12 cellular contexts compared by ENCODE assay signal in genomic region chr12:6954316-6954710, GRCh38. TPM values are rescaled to one million over a fixed set of nuclear protein-coding genes. Genes with fewer than 3 reads are reported as not detected.
A peak's percentile ranks its signal among the peaks of the same experiment; 100 is the strongest.
DNase-seq lines count a peak whose midpoint lies in the region; FAIRE-seq and TF ChIP-seq lines count a peak whose summit lies in the region.
"Had no signal": no experiment of that assay in that cellular context is flagged by ENCODE, and none has a peak within 500 bp of the region (broad histone marks: within the 10 kb centered on the region; RNA-seq: fewer than 3 reads in every experiment).

No MANE protein-coding gene starts in this region.

- H3K18ac ChIP-seq in H1 (ENCODE audit: extremely low read depth, low read length): no peak overlapping the region

- H3K79me1 ChIP-seq in H1 (ENCODE audit: low read depth, low read length): peaks cover 5% of the 10 kb centered on the region; the same call in 1 of the 2 replicates

- no peak for TF ChIP-seq POLR2A in H1 (IDR thresholded peaks at IDR 0.05; ENCODE audit: control extremely low read depth in 1 of 2, low read depth in 2 of 2, low read length in 2 of 2)

- H4K20me1 ChIP-seq in OCI-LY3 (ENCODE audit: insufficient read depth, low read length) (peaks cover 4% of the 10 kb centered on the region; the same call in 1 of the 2 replicates), H1 (replicated peaks in 1 of 2; ENCODE audit: control insufficient read depth in 1 of 2, insufficient read depth in 2 of 2, low read length in 2 of 2) (no peaks in the 10 kb centered on the region)

- H2BK12ac ChIP-seq in H1 (ENCODE audit: low read depth, low read length): no peak overlapping the region

- TF ChIP-seq EP300 in H1 (IDR thresholded peaks at IDR 0.05; ENCODE audit: borderline replicate concordance in 1 of 2, low read depth in 2 of 2, low read length in 2 of 2): no peak

- H4K5ac ChIP-seq in H1 (ENCODE audit: insufficient read length, low read depth, low read length): no peak overlapping the region

- no peak overlapping the region for H3K56ac ChIP-seq in H1 (replicated peaks; ENCODE audit: insufficient read length, low read depth, low read length)

- H2AK5ac ChIP-seq in H1 (ENCODE audit: low read depth, low read length): 0 out of 2 replicates have a peak overlapping the region, but pooled peaks have one; percentile 39

- H3K4me2 ChIP-seq in OCI-LY3 (ENCODE audit: low read length) (peak overlapping the region; percentile 94), H1 (ENCODE audit: insufficient read depth in 1 of 2, low read depth in 2 of 2, low read length in 2 of 2) (no peak overlapping the region)

- H3K79me2 ChIP-seq in OCI-LY3 (ENCODE audit: low read length) (peaks cover 14% of the 10 kb centered on the region), H1 (ENCODE audit: control insufficient read depth in 1 of 2, insufficient read depth in 2 of 2, low read length in 2 of 2) (no peaks in the 10 kb centered on the region)

- WGBS in H1 (ENCODE audit: extremely low coverage in 1 of 2, insufficient coverage in 1 of 2, insufficient read length in 1 of 2, insufficient replicate concordance in 2 of 2, low coverage in 1 of 2, low lambda C conversion rate in 2 of 2, missing lambda C conversion rate in 1 of 2), 2 experiments: 95% methylated on average over 8 of the region's 8 CpGs; no CpG with 5 or more reads in 1 of the 2 experiments

- CTCF ChIA-PET in H1 (lab: Charles Lee; ENCODE audit: partially characterized antibody): interaction anchor here (0.7 to 1.5 kb wide), 4 partner anchors 10 to 102 kb away, joined by 3 to 8 read pairs (median 4); partner anchors contain the start of gene C12orf57

- H4K8ac ChIP-seq in H1 (ENCODE audit: extremely low read depth, insufficient read depth, low read length): peak overlapping the region; percentile 28; the same call in 1 of the 2 replicates

- no peak for FAIRE-seq in H1 (lab: Jason Lieb, UNC)

- TF ChIP-seq CTCF in OCI-LY3 (IDR thresholded peaks at IDR 0.05; ENCODE audit: low read depth, low read length): no peak
- TF ChIP-seq CTCF in H1 (IDR thresholded peaks at IDR 0.05; ENCODE audit: control extremely low read depth in 1 of 3, insufficient read depth in 1 of 3, low read depth in 1 of 3, low read length in 3 of 3): no peak

- H3K4me3 ChIP-seq in GM08714 (ENCODE audit: low read length) (peak overlapping the region; percentile 48; the same call in 1 of the 2 replicates), OCI-LY3 (ENCODE audit: low read length) (peak overlapping the region; percentile 84), H1 (ENCODE audit: extremely low read depth in 1 of 4, insufficient read depth in 2 of 4, low read depth in 3 of 4, low read length in 4 of 4) (no peak overlapping the region), rectal smooth muscle tissue (ENCODE audit: low read length) (peak overlapping the region; percentile 57)
- H3K4me3 ChIP-seq: GM23248 had no signal

- no peak overlapping the region for H4K91ac ChIP-seq in H1 (replicated peaks; ENCODE audit: insufficient read length, low read length)

- DNase-seq in H1 (ENCODE audit: low read depth in 1 of 2, low spot score in 2 of 2) (no peak), HuH-7 (ENCODE audit: low spot score) (no peak), NCI-H2196 treated with DMSO at 0.1 percent for 48 hours (lab: John Stamatoyannopoulos, UW; ENCODE audit: unreplicated experiment) (no peak)
- DNase-seq in stimulated activated CD4-positive, alpha-beta T cell treated with anti-CD3 and anti-CD28 coated beads, Interleukin-2, amount 100 ng/mL, for 48 hours: no peak
- no peak for DNase-seq in effector CD8-positive, alpha-beta T cell (lab: John Stamatoyannopoulos, UW)
- DNase-seq: GM23248, kidney glomerular epithelial cell, NCI-H1436 treated with DMSO at 0.1 percent for 48 hours had no signal

- H3K9me3 ChIP-seq in OCI-LY3 (ENCODE audit: insufficient read depth, low read length) (no peaks in the 10 kb centered on the region), H1 (ENCODE audit: insufficient read depth in 2 of 2, low read depth in 1 of 2, low read length in 1 of 2) (no peaks in the 10 kb centered on the region)

- no peak for TF ChIP-seq RAD21 in H1 (IDR thresholded peaks at IDR 0.05 in 1 of 2, conservative IDR thresholded peaks at IDR 0.05 in 1 of 2; ENCODE audit: low read depth in 2 of 2, low read length in 2 of 2)

- no peaks in the 10 kb centered on the region for H3K23me2 ChIP-seq in H1 (ENCODE audit: low read depth, low read length)

- POLR2A ChIA-PET in H1 (lab: Charles Lee; ENCODE audit: partially characterized antibody): interaction anchor here (30.5 to 44.0 kb wide), 2 partner anchors 9 to 15 kb away, joined by 1596 read pairs; partner anchors contain the start of genes ATN1, C12orf57, EMG1 and PHB2

- no peak overlapping the region for H2BK5ac ChIP-seq in H1 (ENCODE audit: low read depth, low read length)

- H3K27me3 ChIP-seq in OCI-LY3 (ENCODE audit: low read depth, low read length) (no peaks in the 10 kb centered on the region), H1 (replicated peaks in 1 of 4; ENCODE audit: control insufficient read depth in 3 of 4, extremely low read depth in 1 of 4, insufficient read depth in 3 of 4, low read length in 3 of 4) (no peaks in the 10 kb centered on the region), rectal smooth muscle tissue (ENCODE audit: control insufficient read depth, insufficient read depth, low read length) (no peaks in the 10 kb centered on the region)

- no peak overlapping the region for H2BK120ac ChIP-seq in H1 (replicated peaks; ENCODE audit: low read depth, low read length)

- H2BK20ac ChIP-seq in H1 (ENCODE audit: low read length): no peak overlapping the region

- no peak overlapping the region for H3K4ac ChIP-seq in H1 (replicated peaks; ENCODE audit: insufficient read length, low read depth, low read length)

- H3K23ac ChIP-seq in H1 (ENCODE audit: insufficient read length): no peak overlapping the region

- H3K4me1 ChIP-seq in OCI-LY3 (ENCODE audit: low read length): peaks cover 54% of the 10 kb centered on the region
- H3K4me1 ChIP-seq in H1 (replicated peaks in 1 of 4; ENCODE audit: control insufficient read depth in 3 of 4, insufficient read depth in 4 of 4, low read length in 3 of 4): peaks cover 0 to 14% (median 6%) of the 10 kb centered on the region in 4 experiments; a peak in 4 of 7 replicates
- H3K4me1 ChIP-seq in rectal smooth muscle tissue (ENCODE audit: control insufficient read depth, insufficient read depth, low read length): no peaks in the 10 kb centered on the region

- no peak overlapping the region; the same call in 1 of the 2 replicates for H3K9ac ChIP-seq in OCI-LY3 (ENCODE audit: low read length)
- no peak overlapping the region for H3K9ac ChIP-seq in H1 (replicated peaks in 1 of 4; ENCODE audit: extremely low read depth in 1 of 4, low read depth in 3 of 4, low read length in 3 of 4)
- no peak overlapping the region for H3K9ac ChIP-seq in rectal smooth muscle tissue (ENCODE audit: low read length)
- H3K9ac ChIP-seq: GM23248 had no signal

- H2AFZ ChIP-seq in OCI-LY3 (ENCODE audit: low read depth, low read length): no peak overlapping the region
- no peak overlapping the region for H2AFZ ChIP-seq in H1 (ENCODE audit: low read length)
- H2AFZ ChIP-seq: GM23248 had no signal

- H3K36me3 ChIP-seq in OCI-LY3 (replicated peaks; ENCODE audit: low read depth, low read length): peaks cover 19% of the 10 kb centered on the region
- no peaks in the 10 kb centered on the region for H3K36me3 ChIP-seq in H1 (ENCODE audit: control insufficient read depth in 2 of 4, insufficient read depth in 4 of 4, low read length in 3 of 4)
- H3K36me3 ChIP-seq in rectal smooth muscle tissue (ENCODE audit: control insufficient read depth, insufficient read depth, low read length): peaks cover 2% of the 10 kb centered on the region

- no peak overlapping the region for H3K14ac ChIP-seq in H1 (ENCODE audit: insufficient read length)

- H3K27ac ChIP-seq in OCI-LY3 (ENCODE audit: low read length): 0 out of 2 replicates have a peak overlapping the region, but pooled peaks have one; percentile 58
- no peak overlapping the region for H3K27ac ChIP-seq in H1 (ENCODE audit: low read depth, low read length)
- no peak overlapping the region for H3K27ac ChIP-seq in rectal smooth muscle tissue (ENCODE audit: low read depth, low read length)
- H3K27ac ChIP-seq: GM23248 had no signal

- H2BK15ac ChIP-seq in H1 (ENCODE audit: low read length): no peak overlapping the region

RNA-seq across cellular contexts. Expression of gene PTPN6, which starts 3.2 kb away (rescaled TPM):
- 25.7 and 28.4 TPM in 2 replicates for total RNA-seq in H1 (2021; fragmentation: NEBNext Ultra II Directional; extraction: Animal tissue kit (Norgen Biotek cat#: 25700))
- 16.3 and 22.6 TPM in 2 replicates for polyA plus RNA-seq in H1 (2011; rRNA removed)
- 21.3 TPM for polyA plus RNA-seq in H1 (2011; cell fraction: cytosol; rRNA removed)
- 32.9 TPM for polyA plus RNA-seq in H1 (2011; cell fraction: nucleus; rRNA removed)
- 34.9 to 37.3 TPM (median 36.6 TPM) in 4 replicates for polyA plus RNA-seq in H1 (2012, experiment 1 of 2)
- polyA plus RNA-seq in H1 (2012, experiment 2 of 2): 28.9 TPM
- 23.2 TPM for polyA plus RNA-seq in H1 (2013, experiment 1 of 2)
- polyA plus RNA-seq in H1 (2013, experiment 2 of 2): 25.8 TPM
- 12.4 and 24.5 TPM in 2 replicates for polyA minus RNA-seq in H1 (2011; rRNA and poly(A)+ RNA removed)
- polyA minus RNA-seq in H1 (2011; cell fraction: cytosol; rRNA and poly(A)+ RNA removed): 17.8 TPM
- 9.1 TPM for polyA minus RNA-seq in H1 (2011; cell fraction: nucleus; rRNA and poly(A)+ RNA removed)
- total RNA-seq: fibroblast of lung, GM23248 had no signal

RNA-seq across cellular contexts. Expression of gene C12orf57, which starts 10.5 kb away (rescaled TPM):
- total RNA-seq in H1 (2021; fragmentation: NEBNext Ultra II Directional; extraction: Animal tissue kit (Norgen Biotek cat#: 25700)): 174 and 185 TPM in 2 replicates
- polyA plus RNA-seq in H1 (2011; rRNA removed): 993 and 1,124 TPM in 2 replicates
- polyA plus RNA-seq in H1 (2011; cell fraction: cytosol; rRNA removed): 811 TPM
- polyA plus RNA-seq in H1 (2011; cell fraction: nucleus; rRNA removed): 653 TPM
- polyA plus RNA-seq in H1 (2012, experiment 1 of 2): 167 to 390 TPM (median 374 TPM) in 4 replicates
- polyA plus RNA-seq in H1 (2012, experiment 2 of 2): 596 TPM
- 206 TPM for polyA plus RNA-seq in H1 (2013, experiment 1 of 2)
- 192 TPM for polyA plus RNA-seq in H1 (2013, experiment 2 of 2)
- polyA minus RNA-seq in H1 (2011; rRNA and poly(A)+ RNA removed): 66.6 and 106 TPM in 2 replicates
- 76.3 TPM for polyA minus RNA-seq in H1 (2011; cell fraction: cytosol; rRNA and poly(A)+ RNA removed)
- 112 TPM for polyA minus RNA-seq in H1 (2011; cell fraction: nucleus; rRNA and poly(A)+ RNA removed)

RNA-seq across cellular contexts. Expression of gene RNU7-1, which starts 10.7 kb away (rescaled TPM):
- not detected in 2 replicates for total RNA-seq in H1 (2021; fragmentation: NEBNext Ultra II Directional; extraction: Animal tissue kit (Norgen Biotek cat#: 25700))
- polyA plus RNA-seq in H1 (2011; rRNA removed): not detected in 2 replicates
- not detected for polyA plus RNA-seq in H1 (2011; cell fraction: cytosol; rRNA removed)
- polyA plus RNA-seq in H1 (2011; cell fraction: nucleus; rRNA removed): not detected
- not detected in 4 replicates for polyA plus RNA-seq in H1 (2012, experiment 1 of 2)
- not detected for polyA plus RNA-seq in H1 (2012, experiment 2 of 2)
- polyA plus RNA-seq in H1 (2013, experiment 1 of 2): not detected
- not detected for polyA plus RNA-seq in H1 (2013, experiment 2 of 2)
- polyA minus RNA-seq in H1 (2011; rRNA and poly(A)+ RNA removed): not detected in 2 replicates
- polyA minus RNA-seq in H1 (2011; cell fraction: cytosol; rRNA and poly(A)+ RNA removed): not detected
- polyA minus RNA-seq in H1 (2011; cell fraction: nucleus; rRNA and poly(A)+ RNA removed): not detected
- total RNA-seq: fibroblast of lung, GM23248 had no signal
- polyA plus RNA-seq: fibroblast of lung, GM23248 had no signal

RNA-seq across cellular contexts. Expression of gene PHB2, which starts 16.2 kb away (rescaled TPM):
- 360 and 368 TPM in 2 replicates for total RNA-seq in H1 (2021; fragmentation: NEBNext Ultra II Directional; extraction: Animal tissue kit (Norgen Biotek cat#: 25700))
- polyA plus RNA-seq in H1 (2011; rRNA removed): 579 and 626 TPM in 2 replicates
- polyA plus RNA-seq in H1 (2011; cell fraction: cytosol; rRNA removed): 622 TPM
- 570 TPM for polyA plus RNA-seq in H1 (2011; cell fraction: nucleus; rRNA removed)
- 317 to 409 TPM (median 397 TPM) in 4 replicates for polyA plus RNA-seq in H1 (2012, experiment 1 of 2)
- 565 TPM for polyA plus RNA-seq in H1 (2012, experiment 2 of 2)
- 552 TPM for polyA plus RNA-seq in H1 (2013, experiment 1 of 2)
- 493 TPM for polyA plus RNA-seq in H1 (2013, experiment 2 of 2)
- 282 and 291 TPM in 2 replicates for polyA minus RNA-seq in H1 (2011; rRNA and poly(A)+ RNA removed)
- polyA minus RNA-seq in H1 (2011; cell fraction: cytosol; rRNA and poly(A)+ RNA removed): 137 TPM
- polyA minus RNA-seq in H1 (2011; cell fraction: nucleus; rRNA and poly(A)+ RNA removed): 195 TPM

RNA-seq across cellular contexts. Expression of gene EMG1, which starts 16.4 kb away (rescaled TPM):
- 82.9 and 84.2 TPM in 2 replicates for total RNA-seq in H1 (2021; fragmentation: NEBNext Ultra II Directional; extraction: Animal tissue kit (Norgen Biotek cat#: 25700))
- polyA plus RNA-seq in H1 (2011; rRNA removed): 54.3 and 64.3 TPM in 2 replicates
- 83.3 TPM for polyA plus RNA-seq in H1 (2011; cell fraction: cytosol; rRNA removed)
- 37.2 TPM for polyA plus RNA-seq in H1 (2011; cell fraction: nucleus; rRNA removed)
- polyA plus RNA-seq in H1 (2012, experiment 1 of 2): 78.1 to 120 TPM (median 97.6 TPM) in 4 replicates
- polyA plus RNA-seq in H1 (2012, experiment 2 of 2): 39.8 TPM
- polyA plus RNA-seq in H1 (2013, experiment 1 of 2): 66.1 TPM
- polyA plus RNA-seq in H1 (2013, experiment 2 of 2): 65.0 TPM
- 30.4 and 39.9 TPM in 2 replicates for polyA minus RNA-seq in H1 (2011; rRNA and poly(A)+ RNA removed)
- polyA minus RNA-seq in H1 (2011; cell fraction: cytosol; rRNA and poly(A)+ RNA removed): 23.6 TPM
- 32.0 TPM for polyA minus RNA-seq in H1 (2011; cell fraction: nucleus; rRNA and poly(A)+ RNA removed)

Comparison
In these comparisons a context has a peak if more than half of its experiments do, and no peak if none do; other contexts are left out.
1. H3K4me3 ChIP-seq: peak in GM08714 (single experiment), OCI-LY3 (single experiment) and rectal smooth muscle tissue (single experiment); none in H1 (0 of 4).